Comparison of ENCODE assay signal across 12 cellular contexts in genomic region chr3:56919137-56919796, GRCh38.
A peak's percentile ranks its signal among the peaks of the same experiment; 100 is the strongest.
DNase-seq lines count a peak whose midpoint lies in the region; ATAC-seq and TF ChIP-seq lines count a peak whose summit lies in the region.
"Had no signal": no experiment of that assay in that cellular context is flagged by ENCODE, and none has a peak within 500 bp of the region (broad histone marks: within the 10 kb centered on the region; RNA-seq: fewer than 3 reads in every experiment).

No MANE protein-coding gene starts in this region.

- H3K27me3 Mint-ChIP-seq in T-helper 2 cell treated with Interferon-gamma antibody and Interleukin-4, amounts not matched to agents 5 μg/mL and 100 μg/mL, for 36 hours (ENCODE audit: low read depth): no peaks in the 10 kb centered on the region
- peaks cover 0 to 4% (median 0%) of the 10 kb centered on the region in 3 donors for H3K27me3 Mint-ChIP-seq in immature natural killer cell (ENCODE audit: low read depth in 3 of 3)

- peak overlapping the region; percentile 63 for H3K27ac Mint-ChIP-seq in T-helper 2 cell treated with Interferon-gamma antibody and Interleukin-4, amounts not matched to agents 5 μg/mL and 100 μg/mL, for 36 hours
- H3K27ac Mint-ChIP-seq in immature natural killer cell: peak overlapping the region; percentile 0 to 80 (median 31)

- TF ChIP-seq CTCF in GM12874 (IDR thresholded peaks at IDR 0.05; ENCODE audit: insufficient read depth, low read depth, low read length): peak; percentile 11; the same call in 1 of the 2 replicates

- no peaks in the 10 kb centered on the region for H3K9me3 Mint-ChIP-seq in T-helper 2 cell treated with Interferon-gamma antibody and Interleukin-4, amounts not matched to agents 5 μg/mL and 100 μg/mL, for 36 hours
- no peaks in the 10 kb centered on the region for H3K9me3 Mint-ChIP-seq in immature natural killer cell

- H3K4me3 Mint-ChIP-seq in T-helper 2 cell treated with Interferon-gamma antibody and Interleukin-4, amounts not matched to agents 5 μg/mL and 100 μg/mL, for 36 hours: peak overlapping the region; percentile 90
- H3K4me3 Mint-ChIP-seq in immature natural killer cell: peak overlapping the region in 1 of 5 donors; percentile 19

- H3K4me1 Mint-ChIP-seq in T-helper 2 cell treated with Interferon-gamma antibody and Interleukin-4, amounts not matched to agents 5 μg/mL and 100 μg/mL, for 36 hours (ENCODE audit: low read depth): peaks cover 79% of the 10 kb centered on the region
- H3K4me1 Mint-ChIP-seq in immature natural killer cell: peaks cover 83 to 93% of the 10 kb centered on the region in 2 donors

- no peak for ATAC-seq in GM19455 (IDR thresholded peaks at IDR 0.05; ENCODE audit: unreplicated experiment)
- ATAC-seq: right cardiac atrium had no signal

- H3K36me3 Mint-ChIP-seq in T-helper 2 cell treated with Interferon-gamma antibody and Interleukin-4, amounts not matched to agents 5 μg/mL and 100 μg/mL, for 36 hours (ENCODE audit: low read depth): peaks cover 8% of the 10 kb centered on the region
- H3K36me3 Mint-ChIP-seq in immature natural killer cell: no peaks in the 10 kb centered on the region

- DNase-seq in NCI-H1417 (lab: John Stamatoyannopoulos, UW) (peak; percentile 19 to 63 (median 23)), NCI-H1417 treated with DMSO at 0.1 percent for 48 hours (lab: John Stamatoyannopoulos, UW) (no peak), immature natural killer cell (no peak), NCI-H69 (lab: John Stamatoyannopoulos, UW) (no peak), NCI-H345 (lab: John Stamatoyannopoulos, UW) (no peak)
- no peak for DNase-seq in T-helper 2 cell treated with Interferon-gamma antibody and Interleukin-4, amounts not matched to agents 5 μg/mL and 100 μg/mL, for 36 hours (ENCODE audit: low spot score)
- DNase-seq: ACHN, NCI-H1048, right cardiac atrium, thyroid gland had no signal

Comparison
In these comparisons a context has a peak if more than half of its experiments do, and no peak if none do; other contexts are left out.
1. DNase-seq: peak in NCI-H1417 (3 of 3); none in NCI-H1417 treated with DMSO at 0.1 percent for 48 hours (single experiment), T-helper 2 cell treated with Interferon-gamma antibody and Interleukin-4, amounts not matched to agents 5 μg/mL and 100 μg/mL, for 36 hours (single experiment), immature natural killer cell (0 of 3), NCI-H69 (single experiment) and NCI-H345 (single experiment).